Comparison of ENCODE assay signal across 8 cellular contexts in genomic region chr12:46370792-46371717, GRCh38. TPM values are rescaled to one million over a fixed set of nuclear protein-coding genes. Genes with fewer than 3 reads are reported as not detected.
DNase-seq lines count a peak whose midpoint lies in the region; ATAC-seq and TF ChIP-seq lines count a peak whose summit lies in the region.

No MANE protein-coding gene starts in this region.

- in situ Hi-C loops in mammary epithelial cell (cut with MboI; ENCODE audit: low sequenced_read_pairs in 2 of 2), result no loop called here

- peaks cover 39% of the 10 kb centered on the region for H4K20me1 ChIP-seq in mammary epithelial cell (ENCODE audit: insufficient read depth, low read length)

- H3K9ac ChIP-seq in mammary epithelial cell (ENCODE audit: insufficient read depth, low read length), result peak overlapping the region; percentile 98

- no peaks in the 10 kb centered on the region for H3K27me3 ChIP-seq in ACC112 (ENCODE audit: insufficient read depth, low read length)
- no peaks in the 10 kb centered on the region for H3K27me3 ChIP-seq in mammary epithelial cell (ENCODE audit: insufficient read depth, low read length)

- H3K36me3 ChIP-seq in ACC112 (ENCODE audit: insufficient read depth, low read length) (peaks cover 55% of the 10 kb centered on the region), mammary epithelial cell (ENCODE audit: insufficient read depth, low read length) (peaks cover 49% of the 10 kb centered on the region)

- intact Hi-C loops in mammary epithelial cell (cut with micrococcal nuclease), result loop anchor here (5.0 kb wide), 2 partner anchors 561 to 651 kb away; no protein-coding TSS in a partner anchor

- DNase-seq in NCI-H2171 (lab: John Stamatoyannopoulos, UW) (peak; percentile 73), mammary epithelial cell (peak; percentile 84), inferior parietal cortex (ENCODE audit: extremely low spot score) (peak; percentile 93)
- peak; percentile 89 to 90 for DNase-seq in stimulated activated CD4-positive, alpha-beta T cell treated with anti-CD3 and anti-CD28 coated beads, Interleukin-12 subunit alpha, Interleukin-12 subunit beta, amount 100 ng/mL, for 24 hours (ENCODE audit: low read depth in 2 of 2)

- CTCF ChIA-PET in mammary epithelial cell (lab: Charles Lee; ENCODE audit: low non-redundant PET), result no interaction called here

- under 1% methylated on average over 14 of the region's 54 CpGs for WGBS in mammary epithelial cell (ENCODE audit: low coverage, missing lambda C conversion rate)

- H3K4me1 ChIP-seq in ACC112 (ENCODE audit: control insufficient read depth, insufficient read depth, low read length, unreplicated experiment) (peaks cover 41% of the 10 kb centered on the region), mammary epithelial cell (ENCODE audit: insufficient read depth, low read length) (peaks cover 42% of the 10 kb centered on the region)

- H3K9me3 ChIP-seq in mammary epithelial cell (replicated peaks; ENCODE audit: insufficient read depth, low read length), result no peaks in the 10 kb centered on the region

- peak; percentile 47 for ATAC-seq in GM18861 (IDR thresholded peaks at IDR 0.05; ENCODE audit: unreplicated experiment)
- ATAC-seq in HG03064 (IDR thresholded peaks at IDR 0.05; ENCODE audit: low read depth, unreplicated experiment), result peak; percentile 45

- BruUV-seq in mammary epithelial cell (replicated peaks; lab: Mats Ljungman, UMichigan), result TSS peak; percentile 12

- H2AFZ ChIP-seq in ACC112 (ENCODE audit: low read length, unreplicated experiment) (no peak overlapping the region), mammary epithelial cell (ENCODE audit: low read depth, low read length) (no peak overlapping the region)

- H3K27ac ChIP-seq in ACC112 (ENCODE audit: low read depth, low read length), result peak overlapping the region; percentile 85
- H3K27ac ChIP-seq in mammary epithelial cell (ENCODE audit: insufficient read depth, low read depth, low read length), result peak overlapping the region; percentile 98

- H3K79me2 ChIP-seq in ACC112 (ENCODE audit: control insufficient read depth, insufficient read depth, low read length, unreplicated experiment), result peaks cover 78% of the 10 kb centered on the region
- peaks cover 78% of the 10 kb centered on the region for H3K79me2 ChIP-seq in mammary epithelial cell (ENCODE audit: insufficient read depth, low read length)

- H3K4me2 ChIP-seq in mammary epithelial cell (ENCODE audit: insufficient read depth, low read depth, low read length), result peak overlapping the region; percentile 91

- dilution Hi-C loops in mammary epithelial cell (cut with HindIII; ENCODE audit: low sequenced_read_pairs), result loop anchor here (25.0 kb wide), 1 partner anchor 641 kb away; no protein-coding TSS in a partner anchor

- TF ChIP-seq CTCF in WI38 (IDR thresholded peaks at IDR 0.05; ENCODE audit: low read depth, low read length) (no peak), mammary epithelial cell (conservative IDR thresholded peaks at IDR 0.05 in 1 of 2, IDR thresholded peaks at IDR 0.05 in 1 of 2; ENCODE audit: extremely low read depth in 1 of 2, insufficient read depth in 1 of 2, low read depth in 1 of 2, low read length in 2 of 2) (no peak)

- H3K4me3 ChIP-seq in ACC112 (ENCODE audit: low read depth, low read length) (peak overlapping the region; percentile 99), WI38 (ENCODE audit: low read depth, low read length) (peak overlapping the region; percentile 97), mammary epithelial cell (replicated peaks in 1 of 3; ENCODE audit: insufficient read depth in 1 of 3, low read depth in 2 of 3, low read length in 3 of 3) (peak overlapping the region; percentile 89 to 95 (median 92))

RNA-seq across cellular contexts. Expression of gene SLC38A2, which starts 1.5 kb away (rescaled TPM):
- 100 to 1,000 TPM; 774 to 995 TPM for total RNA-seq in mammary epithelial cell
- 153 TPM for polyA plus RNA-seq in mammary epithelial cell
- 348 TPM for polyA minus RNA-seq in mammary epithelial cell

Comparison
In these comparisons a context has a peak if more than half of its experiments do, and no peak if none do; other contexts are left out.
1. Peak in every context shown above with its lines: DNase-seq, ATAC-seq, H3K4me3 ChIP-seq and H3K27ac ChIP-seq.